ENCODE assay signal across 8 cellular contexts in genomic region chr11:94493443-94494199, GRCh38. TPM values are rescaled to one million over a fixed set of nuclear protein-coding genes. Genes with fewer than 3 reads are reported as not detected.
DNase-seq lines count a peak whose midpoint lies in the region; ATAC-seq, FAIRE-seq and TF ChIP-seq lines count a peak whose summit lies in the region.

Gene ANKRD49 (plus strand): TSS chr11:94493984. CDS start chr11:94496694, 2,710 bp downstream.
Gene MRE11 (minus strand): TSS chr11:94493844. CDS start chr11:94492801, 1,043 bp downstream.

- 0 out of 3 replicates have a peak, but pooled peaks of 1 of the 2 experiments have one; percentile 5 for TF ChIP-seq EP300 in H1 (IDR thresholded peaks at IDR 0.05; ENCODE audit: borderline replicate concordance in 1 of 2, low read depth in 2 of 2, low read length in 2 of 2)

- H3K9ac ChIP-seq in H1 (replicated peaks in 1 of 4; ENCODE audit: extremely low read depth in 1 of 4, low read depth in 3 of 4, low read length in 3 of 4) = peak within 1 kb of the TSS; percentile 77 to 94 (median 88)
- H3K9ac ChIP-seq in mesenchymal stem cell (ENCODE audit: low read length) = peak within 1 kb of the TSS; percentile 94

- H2AFZ ChIP-seq in H1 (ENCODE audit: low read length) (peak within 1 kb of the TSS; percentile 86), mesenchymal stem cell (ENCODE audit: low read depth, low read length) (peak within 1 kb of the TSS; percentile 91)

- peak within 1 kb of the TSS; percentile 41; the same call in 1 of the 2 replicates for H2BK12ac ChIP-seq in H1 (ENCODE audit: low read depth, low read length)
- no peak within 1 kb of the TSS for H2BK12ac ChIP-seq in mesenchymal stem cell (ENCODE audit: low read length in 2 of 2)

- H3K79me1 ChIP-seq in H1 (ENCODE audit: low read depth, low read length) (no peaks in the 10 kb centered on the region; the same call in 1 of the 2 replicates), mesenchymal stem cell (replicated peaks; ENCODE audit: low read length, poor library complexity, severe bottlenecking) (peaks cover 21% of the 10 kb centered on the region)

- peak within 1 kb of the TSS; percentile 79 for H4K5ac ChIP-seq in H1 (ENCODE audit: insufficient read length, low read depth, low read length)

- H3K27me3 ChIP-seq in H1 (replicated peaks in 1 of 4; ENCODE audit: control insufficient read depth in 3 of 4, extremely low read depth in 1 of 4, insufficient read depth in 3 of 4, low read length in 3 of 4) (peaks cover 0 to 1% (median 0%) of the 10 kb centered on the region in 4 experiments; a peak in 1 of 7 replicates), mesenchymal stem cell (ENCODE audit: control insufficient read depth in 1 of 2, insufficient read depth in 1 of 2, low read length in 2 of 2) (no peaks in the 10 kb centered on the region)

- peak within 1 kb of the TSS; percentile 53 to 80 for H3K4me2 ChIP-seq in H1 (ENCODE audit: insufficient read depth in 1 of 2, low read depth in 2 of 2, low read length in 2 of 2)
- peak within 1 kb of the TSS; percentile 88 for H3K4me2 ChIP-seq in mesenchymal stem cell (ENCODE audit: low read length, poor library complexity, severe bottlenecking)

- H3K23me2 ChIP-seq in H1 (ENCODE audit: low read depth, low read length) = no peaks in the 10 kb centered on the region

- no peak within 1 kb of the TSS for H2BK15ac ChIP-seq in H1 (ENCODE audit: low read length)
- H2BK15ac ChIP-seq in mesenchymal stem cell (ENCODE audit: low read depth, poor library complexity, severe bottlenecking) = no peak within 1 kb of the TSS

- H4K8ac ChIP-seq in H1 (ENCODE audit: extremely low read depth, insufficient read depth, low read length) (peak within 1 kb of the TSS; percentile 96; the same call in 1 of the 2 replicates), mesenchymal stem cell (ENCODE audit: low read length) (peak within 1 kb of the TSS; percentile 78)

- peaks cover 0 to 28% of the 10 kb centered on the region in 2 experiments; a peak in 2 of 4 replicates for H3K79me2 ChIP-seq in H1 (ENCODE audit: control insufficient read depth in 1 of 2, insufficient read depth in 2 of 2, low read length in 2 of 2)

- no peaks in the 10 kb centered on the region for H3K9me3 ChIP-seq in H1 (ENCODE audit: insufficient read depth in 2 of 2, low read depth in 1 of 2, low read length in 1 of 2)
- no peaks in the 10 kb centered on the region for H3K9me3 ChIP-seq in mesenchymal stem cell (ENCODE audit: control insufficient read depth, low read length)

- H3K14ac ChIP-seq in H1 (ENCODE audit: insufficient read length) (no peak within 1 kb of the TSS), mesenchymal stem cell (ENCODE audit: low read length in 2 of 2) (no peak within 1 kb of the TSS)

- H3K4me3 ChIP-seq in H1 (ENCODE audit: extremely low read depth in 1 of 4, insufficient read depth in 2 of 4, low read depth in 3 of 4, low read length in 4 of 4) (peak within 1 kb of the TSS; percentile 85 to 96 (median 90)), mesenchymal stem cell (ENCODE audit: insufficient read depth in 1 of 2, low read depth in 1 of 2, low read length in 2 of 2) (peak within 1 kb of the TSS; percentile 85 to 91)

- H3K4me1 ChIP-seq in H1 (replicated peaks in 1 of 4; ENCODE audit: control insufficient read depth in 3 of 4, insufficient read depth in 4 of 4, low read length in 3 of 4) (no peaks in the 10 kb centered on the region; a peak in 1 of 7 replicates), mesenchymal stem cell (ENCODE audit: control insufficient read depth, insufficient read depth, low read depth, low read length) (no peaks in the 10 kb centered on the region)

- no peaks in the 10 kb centered on the region for H4K20me1 ChIP-seq in H1 (replicated peaks in 1 of 2; ENCODE audit: control insufficient read depth in 1 of 2, insufficient read depth in 2 of 2, low read length in 2 of 2)

- H2AK5ac ChIP-seq in H1 (ENCODE audit: low read depth, low read length) (no peak within 1 kb of the TSS), mesenchymal stem cell (ENCODE audit: low read length, severe bottlenecking) (no peak within 1 kb of the TSS)

- H3K56ac ChIP-seq in H1 (replicated peaks; ENCODE audit: insufficient read length, low read depth, low read length) = no peak within 1 kb of the TSS

- H3K23ac ChIP-seq in H1 (ENCODE audit: insufficient read length) (no peak within 1 kb of the TSS), mesenchymal stem cell (ENCODE audit: low read length in 2 of 2) (peak within 1 kb of the TSS in 1 of 2 experiments; percentile 71)

- WGBS in H1 (ENCODE audit: extremely low coverage in 1 of 2, insufficient coverage in 1 of 2, insufficient read length in 1 of 2, insufficient replicate concordance in 2 of 2, low coverage in 1 of 2, low lambda C conversion rate in 2 of 2, missing lambda C conversion rate in 1 of 2), 2 experiments = 1% methylated on average over 54 of the region's 54 CpGs; no CpG with 5 or more reads in 1 of the 2 experiments
- under 1% methylated on average over 54 of the region's 54 CpGs for WGBS in mesenchymal stem cell

- DNase-seq in COLO668 (lab: John Stamatoyannopoulos, UW; ENCODE audit: unreplicated experiment) = peak; percentile 95
- DNase-seq in HTR-8/SVneo (ENCODE audit: insufficient read length, low spot score) = peak; percentile 93
- peak; percentile 92 for DNase-seq in NOMO-1 treated with dmso at 0.1 percent for 144 hours (lab: John Stamatoyannopoulos, UW; ENCODE audit: unreplicated experiment)
- DNase-seq in activated CD8-positive, alpha-beta memory T cell treated with anti-CD3 and anti-CD28 coated beads for 48 hours (ENCODE audit: low read depth in 2 of 3, low spot score in 2 of 3) = peak; percentile 69 to 92 (median 78)
- peak; percentile 95 to 96 for DNase-seq in H1 (ENCODE audit: low read depth in 1 of 2, low spot score in 2 of 2)
- DNase-seq in mesenchymal stem cell = peak; percentile 98
- DNase-seq in stimulated activated CD8-positive, alpha-beta memory T cell treated with anti-CD3 and anti-CD28 coated beads, Interleukin-12 subunit alpha, Interleukin-12 subunit beta, amount 100 ng/mL, for 4 hours (ENCODE audit: low read depth) = peak; percentile 90

- H3K27ac ChIP-seq in H1 (ENCODE audit: low read depth, low read length) (peak within 1 kb of the TSS; percentile 88), mesenchymal stem cell (ENCODE audit: low read length, poor library complexity, severe bottlenecking) (peak within 1 kb of the TSS; percentile 51)

- POLR2A ChIA-PET in H1 (lab: Charles Lee; ENCODE audit: partially characterized antibody) = interaction anchor here (0.6 to 1.6 kb wide), 13 partner anchors 12 to 357 kb away, joined by 3 to 7 read pairs (median 3); no protein-coding TSS in a partner anchor

- H3K36me3 ChIP-seq in H1 (ENCODE audit: control insufficient read depth in 2 of 4, insufficient read depth in 4 of 4, low read length in 3 of 4) (peaks cover 8 to 40% (median 22%) of the 10 kb centered on the region in 4 experiments; a peak in 6 of 8 replicates), mesenchymal stem cell (ENCODE audit: control insufficient read depth in 1 of 2, insufficient read depth in 2 of 2, low read depth in 1 of 2, low read length in 2 of 2) (peaks cover 4 to 45% of the 10 kb centered on the region in 2 experiments)

- TF ChIP-seq RAD21 in H1 (IDR thresholded peaks at IDR 0.05 in 1 of 2, conservative IDR thresholded peaks at IDR 0.05 in 1 of 2; ENCODE audit: low read depth in 2 of 2, low read length in 2 of 2) = no peak

- ATAC-seq in GM21367 (IDR thresholded peaks at IDR 0.05; ENCODE audit: unreplicated experiment) = peak; percentile 100

- H2BK5ac ChIP-seq in H1 (ENCODE audit: low read depth, low read length) (peak within 1 kb of the TSS; percentile 82), mesenchymal stem cell (ENCODE audit: low read depth, low read length, poor library complexity, severe bottlenecking) (no peak within 1 kb of the TSS)

- CTCF ChIA-PET in H1 (lab: Charles Lee; ENCODE audit: partially characterized antibody) = interaction anchor here (0.5 to 1.0 kb wide), 5 partner anchors 26 to 675 kb away, joined by 3 to 5 read pairs (median 4); no protein-coding TSS in a partner anchor

- H2BK120ac ChIP-seq in H1 (replicated peaks; ENCODE audit: low read depth, low read length) (no peak within 1 kb of the TSS), mesenchymal stem cell (ENCODE audit: low read depth, low read length) (no peak within 1 kb of the TSS)

- H3K4ac ChIP-seq in H1 (replicated peaks; ENCODE audit: insufficient read length, low read depth, low read length) (no peak within 1 kb of the TSS), mesenchymal stem cell (ENCODE audit: low read depth in 1 of 2, low read length in 2 of 2) (peak within 1 kb of the TSS in 1 of 2 experiments; percentile 51)

- no peak within 1 kb of the TSS for H4K91ac ChIP-seq in H1 (replicated peaks; ENCODE audit: insufficient read length, low read length)
- H4K91ac ChIP-seq in mesenchymal stem cell (ENCODE audit: low read length) = no peak within 1 kb of the TSS

- FAIRE-seq in HTR-8/SVneo (lab: Jason Lieb, UNC) (peak; percentile 99), H1 (lab: Jason Lieb, UNC) (peak; percentile 93)

- no peak for TF ChIP-seq CTCF in H1 (IDR thresholded peaks at IDR 0.05; ENCODE audit: control extremely low read depth in 1 of 3, insufficient read depth in 1 of 3, low read depth in 1 of 3, low read length in 3 of 3)

- TF ChIP-seq POLR2A in H1 (IDR thresholded peaks at IDR 0.05; ENCODE audit: control extremely low read depth in 1 of 2, low read depth in 2 of 2, low read length in 2 of 2) = peak; percentile 90 to 91

- H2BK20ac ChIP-seq in H1 (ENCODE audit: low read length) = no peak within 1 kb of the TSS

- H3K18ac ChIP-seq in H1 (ENCODE audit: extremely low read depth, low read length) = peak within 1 kb of the TSS; percentile 81; the same call in 1 of the 2 replicates
- H3K18ac ChIP-seq in mesenchymal stem cell (ENCODE audit: low read depth in 1 of 2, low read length in 2 of 2) = peak within 1 kb of the TSS in 1 of 2 experiments; percentile 63

RNA-seq across cellular contexts. Expression of gene ANKRD49, which starts in this region (rescaled TPM):
- total RNA-seq in H1 (2021; fragmentation: NEBNext Ultra II Directional; extraction: Animal tissue kit (Norgen Biotek cat#: 25700)) = 10.2 and 12.2 TPM in 2 replicates
- 4.6 and 7.4 TPM in 2 replicates for polyA plus RNA-seq in H1 (2011; rRNA removed)
- polyA plus RNA-seq in H1 (2011; cell fraction: cytosol; rRNA removed) = 8.4 TPM
- polyA plus RNA-seq in H1 (2011; cell fraction: nucleus; rRNA removed) = 6.1 TPM
- 5.8 to 12.3 TPM (median 7.4 TPM) in 4 replicates for polyA plus RNA-seq in H1 (2012, experiment 1 of 2)
- polyA plus RNA-seq in H1 (2012, experiment 2 of 2) = 3.4 TPM
- 23.4 TPM for polyA plus RNA-seq in H1 (2013, experiment 1 of 2)
- 22.4 TPM for polyA plus RNA-seq in H1 (2013, experiment 2 of 2)
- 9.8 and 12.1 TPM in 2 replicates for polyA minus RNA-seq in H1 (2011; rRNA and poly(A)+ RNA removed)
- polyA minus RNA-seq in H1 (2011; cell fraction: cytosol; rRNA and poly(A)+ RNA removed) = 5.7 TPM
- polyA minus RNA-seq in H1 (2011; cell fraction: nucleus; rRNA and poly(A)+ RNA removed) = 16.3 TPM
- 18.4 TPM for polyA plus RNA-seq in mesenchymal stem cell (2013, experiment 1 of 2)
- polyA plus RNA-seq in mesenchymal stem cell (2013, experiment 2 of 2) = 19.0 TPM

RNA-seq across cellular contexts. Expression of gene MRE11, which starts in this region (rescaled TPM):
- 40.1 and 43.4 TPM in 2 replicates for total RNA-seq in H1 (2021; fragmentation: NEBNext Ultra II Directional; extraction: Animal tissue kit (Norgen Biotek cat#: 25700))
- polyA plus RNA-seq in H1 (2011; rRNA removed) = 5.2 and 7.2 TPM in 2 replicates
- 10.4 TPM for polyA plus RNA-seq in H1 (2011; cell fraction: cytosol; rRNA removed)
- 6.8 TPM for polyA plus RNA-seq in H1 (2011; cell fraction: nucleus; rRNA removed)
- 14.5 to 27.3 TPM (median 17.4 TPM) in 4 replicates for polyA plus RNA-seq in H1 (2012, experiment 1 of 2)
- 1.4 TPM for polyA plus RNA-seq in H1 (2012, experiment 2 of 2)
- 16.4 TPM for polyA plus RNA-seq in H1 (2013, experiment 1 of 2)
- polyA plus RNA-seq in H1 (2013, experiment 2 of 2) = 15.2 TPM
- 13.4 and 16.6 TPM in 2 replicates for polyA minus RNA-seq in H1 (2011; rRNA and poly(A)+ RNA removed)
- 12.9 TPM for polyA minus RNA-seq in H1 (2011; cell fraction: cytosol; rRNA and poly(A)+ RNA removed)
- polyA minus RNA-seq in H1 (2011; cell fraction: nucleus; rRNA and poly(A)+ RNA removed) = 22.4 TPM
- 3.3 TPM for polyA plus RNA-seq in mesenchymal stem cell (2013, experiment 1 of 2)
- 4.5 TPM for polyA plus RNA-seq in mesenchymal stem cell (2013, experiment 2 of 2)

Comparison
In these comparisons a context has a peak if more than half of its experiments do, and no peak if none do; other contexts are left out.
1. Peak in every context shown above with its lines: DNase-seq, ATAC-seq, H3K4me3 ChIP-seq and H3K27ac ChIP-seq.